1 cellular context compared by ENCODE assay signal in genomic region chr2:174708713-174709112, GRCh38.
TF ChIP-seq lines count a peak whose summit lies in the region.

No MANE protein-coding gene starts in this region.

TF ChIP-seq in HepG2, 621 proteins besides CTCF, POLR2A, EP300 and RAD21:
- no peak for TF ChIP-seq MTF1 (CRISPR knock-in tag; IDR thresholded peaks at IDR 0.05)
- no peak for TF ChIP-seq GABPA (IDR thresholded peaks at IDR 0.05; ENCODE audit: low read depth, low read length)
- TF ChIP-seq GABPA (CRISPR knock-in tag; IDR thresholded peaks at IDR 0.05; ENCODE audit: low read depth) = no peak
- no peak for TF ChIP-seq ZNF660 (CRISPR knock-in tag; IDR thresholded peaks at IDR 0.05; ENCODE audit: borderline replicate concordance, low read depth)
- TF ChIP-seq NFYB (CRISPR knock-in tag; IDR thresholded peaks at IDR 0.05) = peak; percentile 9; the same call in 1 of the 2 replicates
- TF ChIP-seq, protein P1, sequence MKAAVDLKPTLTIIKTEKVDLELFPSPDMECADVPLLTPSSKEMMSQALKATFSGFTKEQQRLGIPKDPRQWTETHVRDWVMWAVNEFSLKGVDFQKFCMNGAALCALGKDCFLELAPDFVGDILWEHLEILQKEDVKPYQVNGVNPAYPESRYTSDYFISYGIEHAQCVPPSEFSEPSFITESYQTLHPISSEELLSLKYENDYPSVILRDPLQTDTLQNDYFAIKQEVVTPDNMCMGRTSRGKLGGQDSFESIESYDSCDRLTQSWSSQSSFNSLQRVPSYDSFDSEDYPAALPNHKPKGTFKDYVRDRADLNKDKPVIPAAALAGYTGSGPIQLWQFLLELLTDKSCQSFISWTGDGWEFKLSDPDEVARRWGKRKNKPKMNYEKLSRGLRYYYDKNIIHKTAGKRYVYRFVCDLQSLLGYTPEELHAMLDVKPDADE (CRISPR knock-in tag; IDR thresholded peaks at IDR 0.05) = no peak
